Comparison of ENCODE assay signal across 32 cellular contexts in genomic region chr5:81251922-81252321, GRCh38. TPM values are rescaled to one million over a fixed set of nuclear protein-coding genes. Genes with fewer than 3 reads are reported as not detected.
"Had no signal": no experiment of that assay in that cellular context is flagged by ENCODE, and none has a peak within 500 bp of the region (broad histone marks: within the 10 kb centered on the region; RNA-seq: fewer than 3 reads in every experiment).

No MANE protein-coding gene starts in this region.

- H3K9me3 ChIP-seq: ascending aorta, body of pancreas, Peyer's patch had no signal

- H3K27ac ChIP-seq: ascending aorta, body of pancreas, Peyer's patch, RWPE1 had no signal

- H3K4me3 ChIP-seq: ascending aorta, body of pancreas, Peyer's patch had no signal

- DNase-seq: activated CD4-positive, alpha-beta T cell treated with anti-CD3 and anti-CD28 coated beads for 48 hours; activated CD4-positive, alpha-beta T cell treated with anti-CD3 and anti-CD28 coated beads, Interleukin-2, amount 50 U/mL, for 48 hours; activated CD4-positive, CD25-positive, alpha-beta regulatory T cell treated with anti-CD3 and anti-CD28 coated beads, Interleukin-2, amount 50 U/mL, for 72 hours; activated CD8-positive, alpha-beta memory T cell treated with anti-CD3 and anti-CD28 coated beads, Interleukin-2, amount 10 ng/mL, durations not matched to agents 7 days and 5 days; activated effector memory CD4-positive, alpha-beta T cell treated with anti-CD3 and anti-CD28 coated beads, Interleukin-2, amount 50 U/mL, for 16 hours; activated naive CD4-positive, alpha-beta T cell treated with Interleukin-2 at 50 U/mL for 16 hours; activated naive CD8-positive, alpha-beta T cell treated with anti-CD3 and anti-CD28 coated beads, Interleukin-2, amount 50 U/mL, for 24 hours; activated T-cell treated with anti-CD3 and anti-CD28 coated beads, Interleukin-2, amount 50 U/mL, for 24 hours; amniotic stem cell; body of pancreas; IMR-90; Kasumi-1; KBM-7; NCI-H1105 treated with DMSO at 0.1 percent for 48 hours; NCI-H1436 treated with DMSO at 0.1 percent for 48 hours; NCI-H187 treated with DMSO at 0.1 percent for 48 hours; NCI-H2107; NCI-H2171 treated with DMSO at 0.1 percent for 48 hours; NCI-H226; NCI-H510A treated with DMSO at 0.1 percent for 48 hours; NCI-H69; NK-92 treated with Interleukin-12 subunit alpha and Interleukin-12 subunit beta, amount 100 ng/mL, for 24 hours; Peyer's patch; SHP77 treated with DMSO at 0.1 percent for 48 hours; T-helper 17 cell; T-helper 9 cell had no signal

- H3K4me1 ChIP-seq: ascending aorta, Peyer's patch had no signal

- H3K27me3 ChIP-seq: ascending aorta, body of pancreas, Peyer's patch had no signal

- H3K36me3 ChIP-seq: Peyer's patch had no signal

- ATAC-seq: activated CD8-positive, alpha-beta memory T cell treated with anti-CD3 and anti-CD28 coated beads, Interleukin-2, amount 10 ng/mL, durations not matched to agents 7 days and 5 days; activated naive CD4-positive, alpha-beta T cell treated with anti-CD3 and anti-CD28 coated beads, Interleukin-2, amount 50 U/mL, for 72 hours; activated naive CD8-positive, alpha-beta T cell treated with anti-CD3 and anti-CD28 coated beads, Interleukin-2, amount 50 U/mL, for 24 hours; body of pancreas; T-helper 17 cell; WTC11 had no signal

RNA-seq across cellular contexts. Expression of gene CKMT2, which starts 18.8 kb away (rescaled TPM):
- total RNA-seq: activated CD8-positive, alpha-beta memory T cell treated with anti-CD3 and anti-CD28 coated beads, Interleukin-2, amount 10 ng/mL, durations not matched to agents 7 days and 5 days; bronchial epithelial cell; SK-MEL-5; T-helper 17 cell had no signal
